Comparison of ENCODE assay signal across 1 cellular context in the genomic region with DNA sequence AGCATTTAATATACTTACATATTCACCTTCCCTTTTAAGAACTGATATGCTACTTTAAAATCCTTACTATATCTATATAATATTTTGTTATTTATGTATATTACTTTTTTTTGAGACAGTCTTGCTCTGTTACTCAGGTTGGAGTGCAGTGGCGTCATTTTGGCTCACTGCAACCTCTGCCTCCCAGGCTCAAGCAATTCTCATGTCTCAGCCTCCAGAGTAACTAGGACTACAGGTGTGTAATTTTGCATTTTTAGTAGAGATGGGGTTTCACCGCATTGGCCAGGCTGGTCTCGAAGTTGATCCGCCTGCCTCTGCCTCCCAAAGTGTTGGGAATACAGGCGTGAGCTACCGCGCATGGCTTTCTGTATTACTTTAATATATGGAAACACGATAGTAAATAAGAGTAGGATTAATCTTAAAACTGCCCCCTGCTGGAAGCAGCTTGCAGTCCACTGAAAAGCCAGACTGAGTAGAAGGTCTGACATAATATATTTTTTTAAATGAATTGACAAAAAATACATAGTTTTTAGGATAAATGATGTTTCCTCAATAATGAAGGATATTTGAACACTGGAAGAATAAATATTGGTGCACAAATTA.
TF ChIP-seq lines count a peak whose summit lies in the region.

No MANE protein-coding gene starts in this region.

TF ChIP-seq in GM12878, 131 proteins besides CTCF, POLR2A, EP300 and RAD21:
- TF ChIP-seq, protein P1, sequence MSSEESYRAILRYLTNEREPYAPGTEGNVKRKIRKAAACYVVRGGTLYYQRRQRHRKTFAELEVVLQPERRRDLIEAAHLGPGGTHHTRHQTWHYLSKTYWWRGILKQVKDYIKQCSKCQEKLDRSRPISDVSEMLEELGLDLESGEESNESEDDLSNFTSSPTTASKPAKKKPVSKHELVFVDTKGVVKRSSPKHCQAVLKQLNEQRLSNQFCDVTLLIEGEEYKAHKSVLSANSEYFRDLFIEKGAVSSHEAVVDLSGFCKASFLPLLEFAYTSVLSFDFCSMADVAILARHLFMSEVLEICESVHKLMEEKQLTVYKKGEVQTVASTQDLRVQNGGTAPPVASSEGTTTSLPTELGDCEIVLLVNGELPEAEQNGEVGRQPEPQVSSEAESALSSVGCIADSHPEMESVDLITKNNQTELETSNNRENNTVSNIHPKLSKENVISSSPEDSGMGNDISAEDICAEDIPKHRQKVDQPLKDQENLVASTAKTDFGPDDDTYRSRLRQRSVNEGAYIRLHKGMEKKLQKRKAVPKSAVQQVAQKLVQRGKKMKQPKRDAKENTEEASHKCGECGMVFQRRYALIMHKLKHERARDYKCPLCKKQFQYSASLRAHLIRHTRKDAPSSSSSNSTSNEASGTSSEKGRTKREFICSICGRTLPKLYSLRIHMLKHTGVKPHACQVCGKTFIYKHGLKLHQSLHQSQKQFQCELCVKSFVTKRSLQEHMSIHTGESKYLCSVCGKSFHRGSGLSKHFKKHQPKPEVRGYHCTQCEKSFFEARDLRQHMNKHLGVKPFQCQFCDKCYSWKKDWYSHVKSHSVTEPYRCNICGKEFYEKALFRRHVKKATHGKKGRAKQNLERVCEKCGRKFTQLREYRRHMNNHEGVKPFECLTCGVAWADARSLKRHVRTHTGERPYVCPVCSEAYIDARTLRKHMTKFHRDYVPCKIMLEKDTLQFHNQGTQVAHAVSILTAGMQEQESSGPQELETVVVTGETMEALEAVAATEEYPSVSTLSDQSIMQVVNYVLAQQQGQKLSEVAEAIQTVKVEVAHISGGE (CRISPR knock-in tag; IDR thresholded peaks at IDR 0.05), result no peak
- TF ChIP-seq SMC3 (IDR thresholded peaks at IDR 0.05; ENCODE audit: borderline replicate concordance, low read length), result peak; percentile 22; the same call in 1 of the 2 replicates
- TF ChIP-seq, protein P2, sequence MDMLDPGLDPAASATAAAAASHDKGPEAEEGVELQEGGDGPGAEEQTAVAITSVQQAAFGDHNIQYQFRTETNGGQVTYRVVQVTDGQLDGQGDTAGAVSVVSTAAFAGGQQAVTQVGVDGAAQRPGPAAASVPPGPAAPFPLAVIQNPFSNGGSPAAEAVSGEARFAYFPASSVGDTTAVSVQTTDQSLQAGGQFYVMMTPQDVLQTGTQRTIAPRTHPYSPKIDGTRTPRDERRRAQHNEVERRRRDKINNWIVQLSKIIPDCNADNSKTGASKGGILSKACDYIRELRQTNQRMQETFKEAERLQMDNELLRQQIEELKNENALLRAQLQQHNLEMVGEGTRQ (IDR thresholded peaks at IDR 0.05; ENCODE audit: borderline replicate concordance, low read depth, low read length), result no peak
